8 cellular contexts compared by ENCODE assay signal in the genomic region with DNA sequence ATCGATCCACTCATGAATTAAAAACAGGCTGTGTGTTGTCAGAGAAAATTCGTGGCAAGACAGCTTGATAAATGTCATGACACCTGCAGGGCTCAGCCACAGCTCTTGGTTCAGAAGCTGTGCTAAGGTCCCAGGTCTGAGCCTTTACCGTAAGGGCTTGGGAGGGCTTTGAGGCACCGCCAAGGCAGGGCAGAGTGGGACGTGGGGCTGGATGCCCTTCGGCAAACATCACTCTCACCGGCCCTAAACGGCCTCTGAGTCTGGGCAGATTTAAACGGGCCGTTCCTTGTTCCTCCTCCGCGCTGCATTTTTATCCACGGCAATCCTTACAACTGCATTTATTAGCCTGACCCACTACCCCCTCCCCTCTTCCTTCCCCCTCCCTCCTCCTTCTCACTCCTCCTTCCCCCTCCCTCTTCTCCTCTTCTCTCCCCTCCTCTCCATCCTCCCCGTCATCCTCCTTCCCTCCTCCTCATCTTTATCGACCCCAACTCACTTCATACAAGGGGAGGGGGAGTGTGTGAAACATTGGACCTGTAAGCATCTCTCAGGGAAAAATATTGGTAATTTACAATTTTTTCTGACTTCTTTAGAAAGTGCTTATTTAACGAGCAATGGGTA. TPM values are rescaled to one million over a fixed set of nuclear protein-coding genes. Genes with fewer than 3 reads are reported as not detected.
DNase-seq lines count a peak whose midpoint lies in the region; ATAC-seq and TF ChIP-seq lines count a peak whose summit lies in the region.

No MANE protein-coding gene starts in this region.

- peak overlapping the region in 9 of 11 experiments; percentile 25 to 82 (median 64); a peak in 12 of 22 replicates for H3K9ac ChIP-seq in BLaER1 treated with 17β-estradiol and CSF1 and Interleukin-3, amounts not matched to agents 10 nM and 100 nM
- no peak overlapping the region for H3K9ac ChIP-seq in PC-3 (ENCODE audit: low read length)

- peaks cover 87 to 100% (median 96%) of the 10 kb centered on the region in 10 experiments for H3K4me1 ChIP-seq in BLaER1 treated with 17β-estradiol and CSF1 and Interleukin-3, amounts not matched to agents 10 nM and 100 nM
- H3K4me1 ChIP-seq in PC-3 (ENCODE audit: insufficient read depth, low read length): peaks cover 38% of the 10 kb centered on the region

- CTCF ChIA-PET in PC-3 (lab: Charles Lee): no interaction called here

- peaks cover 0 to 70% (median 5%) of the 10 kb centered on the region in 11 experiments; a peak in 12 of 22 replicates for H4K20me1 ChIP-seq in BLaER1 treated with 17β-estradiol and CSF1 and Interleukin-3, amounts not matched to agents 10 nM and 100 nM
- H4K20me1 ChIP-seq in PC-3 (ENCODE audit: low read length): no peaks in the 10 kb centered on the region

- no peak for ATAC-seq in central memory CD8-positive, alpha-beta T cell (replicated peaks; ENCODE audit: extremely low read depth, poor library complexity, severe bottlenecking)
- ATAC-seq in natural killer cell: peak in 2 of 3 donors; percentile 3
- no peak for ATAC-seq in HG03045 (IDR thresholded peaks at IDR 0.05; ENCODE audit: unreplicated experiment)
- ATAC-seq in PC-3: no peak

- no peaks in the 10 kb centered on the region for H3K9me2 ChIP-seq in PC-3 (replicated peaks; ENCODE audit: low read length)

- no peak overlapping the region for H2AFZ ChIP-seq in PC-3 (ENCODE audit: low read length)

- H3F3A ChIP-seq in PC-3 (ENCODE audit: low read length, unreplicated experiment): peaks cover 11% of the 10 kb centered on the region

- BruUV-seq in PC-3 (replicated peaks; lab: Mats Ljungman, UMichigan): no TSS peak

- peaks cover 44% of the 10 kb centered on the region for H3K36me3 Mint-ChIP-seq in central memory CD8-positive, alpha-beta T cell (ENCODE audit: insufficient read depth)
- H3K36me3 Mint-ChIP-seq in natural killer cell: peaks cover 8% of the 10 kb centered on the region
- H3K36me3 Mint-ChIP-seq in nephron progenitor cell (ENCODE audit: low read depth): no peaks in the 10 kb centered on the region

- H3K27me3 ChIP-seq in BLaER1 treated with 17β-estradiol and CSF1 and Interleukin-3, amounts not matched to agents 10 nM and 100 nM: no peaks in the 10 kb centered on the region
- H3K27me3 ChIP-seq in HL-60 (ENCODE audit: insufficient read depth, poor library complexity, severe bottlenecking) (no peaks in the 10 kb centered on the region), PC-3 (ENCODE audit: low read length) (no peaks in the 10 kb centered on the region)

- H3K79me2 ChIP-seq in PC-3 (ENCODE audit: low read length): peaks cover 10% of the 10 kb centered on the region

- H3K27ac Mint-ChIP-seq in central memory CD8-positive, alpha-beta T cell (ENCODE audit: low read depth): peak overlapping the region; percentile 94
- H3K27ac Mint-ChIP-seq in natural killer cell: peak overlapping the region; percentile 87 to 94
- H3K27ac Mint-ChIP-seq in nephron progenitor cell: no peak overlapping the region

- DNase-seq in HL-60 (ENCODE audit: low read depth in 1 of 2, low spot score in 1 of 2) (peak in 1 of 2 experiments; percentile 62), natural killer cell (no peak), nephron progenitor cell (no peak), PC-3 (no peak)
- DNase-seq in central memory CD8-positive, alpha-beta T cell (ENCODE audit: low spot score in 2 of 2): no peak
- no peak for DNase-seq in activated effector memory CD4-positive, alpha-beta T cell treated with anti-CD3 and anti-CD28 coated beads, Interleukin-2, amount 50 U/mL, for 16 hours

- peaks cover 83% of the 10 kb centered on the region for H3K4me1 Mint-ChIP-seq in central memory CD8-positive, alpha-beta T cell
- H3K4me1 Mint-ChIP-seq in natural killer cell (peaks cover 87 to 99% of the 10 kb centered on the region in 2 donors), nephron progenitor cell (peaks cover 83% of the 10 kb centered on the region)

- peak overlapping the region; percentile 75 for H3K4me3 Mint-ChIP-seq in central memory CD8-positive, alpha-beta T cell
- peak overlapping the region; percentile 74 for H3K4me3 Mint-ChIP-seq in natural killer cell
- H3K4me3 Mint-ChIP-seq in nephron progenitor cell: no peak overlapping the region

- no peaks in the 10 kb centered on the region for H3K9me3 Mint-ChIP-seq in central memory CD8-positive, alpha-beta T cell
- H3K9me3 Mint-ChIP-seq in natural killer cell (no peaks in the 10 kb centered on the region), nephron progenitor cell (no peaks in the 10 kb centered on the region)

- no peaks in the 10 kb centered on the region for H3K27me3 Mint-ChIP-seq in central memory CD8-positive, alpha-beta T cell
- H3K27me3 Mint-ChIP-seq in natural killer cell (ENCODE audit: low read depth in 2 of 2): no peaks in the 10 kb centered on the region
- peaks cover 29% of the 10 kb centered on the region for H3K27me3 Mint-ChIP-seq in nephron progenitor cell (ENCODE audit: low read depth, poor library complexity)

- peak overlapping the region; percentile 62 to 94 (median 88) for H3K27ac ChIP-seq in BLaER1 treated with 17β-estradiol and CSF1 and Interleukin-3, amounts not matched to agents 10 nM and 100 nM
- H3K27ac ChIP-seq in HL-60 (replicated peaks): peak overlapping the region; percentile 83
- H3K27ac ChIP-seq in PC-3 (ENCODE audit: low read length): no peak overlapping the region

- no peaks in the 10 kb centered on the region for H3K9me3 ChIP-seq in BLaER1 treated with 17β-estradiol and CSF1 and Interleukin-3, amounts not matched to agents 10 nM and 100 nM (replicated peaks in 1 of 11)
- no peaks in the 10 kb centered on the region for H3K9me3 ChIP-seq in PC-3 (ENCODE audit: low read length)

- no peak overlapping the region for H3K4me3 ChIP-seq in BLaER1 treated with 17β-estradiol and CSF1 and Interleukin-3, amounts not matched to agents 10 nM and 100 nM
- H3K4me3 ChIP-seq in HL-60 (replicated peaks; ENCODE audit: insufficient read depth, low read length) (no peak overlapping the region), PC-3 (ENCODE audit: low read length) (no peak overlapping the region)

- peak overlapping the region; percentile 80 to 97 (median 89) for H3K4me2 ChIP-seq in BLaER1 treated with 17β-estradiol and CSF1 and Interleukin-3, amounts not matched to agents 10 nM and 100 nM
- no peak overlapping the region for H3K4me2 ChIP-seq in PC-3 (ENCODE audit: low read length)

- H3K36me3 ChIP-seq in BLaER1 treated with 17β-estradiol and CSF1 and Interleukin-3, amounts not matched to agents 10 nM and 100 nM: peaks cover 59 to 86% (median 71%) of the 10 kb centered on the region in 11 experiments
- peaks cover 26% of the 10 kb centered on the region for H3K36me3 ChIP-seq in PC-3 (ENCODE audit: low read depth, low read length)

- intact Hi-C loops in natural killer cell (cut with micrococcal nuclease): loop anchor here (1.0 kb wide), 1 partner anchor 33 kb away; no protein-coding TSS in a partner anchor
- intact Hi-C loops in PC-3 (cut with micrococcal nuclease): no loop called here

- TF ChIP-seq CTCF in HL-60 (IDR thresholded peaks at IDR 0.05; ENCODE audit: insufficient read depth, low read length): no peak
- no peak for TF ChIP-seq CTCF in natural killer cell (IDR thresholded peaks at IDR 0.05)
- no peak for TF ChIP-seq CTCF in nephron progenitor cell (IDR thresholded peaks at IDR 0.05)
- TF ChIP-seq CTCF in PC-3 (conservative IDR thresholded peaks at IDR 0.05; ENCODE audit: low read depth, low read length): no peak

- POLR2A ChIA-PET in PC-3 (lab: Charles Lee; ENCODE audit: unreplicated experiment): interaction anchor here (0.5 kb wide), 1 partner anchor 279 kb away, joined by 4 read pairs; no protein-coding TSS in a partner anchor

RNA-seq across cellular contexts. Expression of a gene that starts 33.9 kb away (rescaled TPM):
- 100 to 1,000 TPM; 183 to 344 (median 325) TPM for total RNA-seq in natural killer cell
- 34.2 and 47.4 TPM in 2 replicates for total RNA-seq in PC-3 (2014; rRNA removed)

Comparison
In these comparisons a context has a peak if more than half of its experiments do, and no peak if none do; other contexts are left out.
1. ATAC-seq: peak in natural killer cell (2 of 3); none in central memory CD8-positive, alpha-beta T cell (single experiment), HG03045 (single experiment) and PC-3 (single experiment).